Comparison of ENCODE assay signal across 1 cellular context in the genomic region with DNA sequence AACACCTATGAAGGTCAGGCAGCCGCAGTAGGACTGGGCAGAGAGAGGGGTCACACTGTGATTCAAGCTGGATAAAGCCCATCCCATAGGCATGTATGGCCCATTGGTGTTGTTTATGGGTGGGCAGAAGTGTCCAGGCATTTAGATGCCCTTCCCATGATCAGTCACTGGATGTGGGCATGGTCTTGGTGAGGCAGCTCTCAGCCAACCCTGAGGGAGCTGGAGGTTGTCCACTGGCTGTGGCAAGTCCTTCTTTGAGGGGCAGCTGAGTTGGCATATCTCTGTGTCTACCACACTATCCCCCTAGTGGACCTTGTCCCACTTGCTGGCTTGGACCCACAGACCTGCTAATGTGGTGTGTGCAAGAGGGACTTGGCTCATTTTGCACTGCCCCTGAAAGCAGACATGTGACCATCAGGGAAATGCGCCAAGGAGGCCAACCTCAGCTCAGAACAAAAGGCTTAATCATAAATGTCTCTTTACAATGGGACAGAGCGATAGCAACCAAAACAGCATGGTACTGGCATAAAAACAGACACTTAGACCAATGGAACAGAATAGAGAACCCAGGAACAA.
TF ChIP-seq lines count a peak whose summit lies in the region.

No MANE protein-coding gene starts in this region.

TF ChIP-seq in HepG2, 621 proteins besides CTCF, POLR2A, EP300 and RAD21 (continued from another document):
- TF ChIP-seq, protein P1, sequence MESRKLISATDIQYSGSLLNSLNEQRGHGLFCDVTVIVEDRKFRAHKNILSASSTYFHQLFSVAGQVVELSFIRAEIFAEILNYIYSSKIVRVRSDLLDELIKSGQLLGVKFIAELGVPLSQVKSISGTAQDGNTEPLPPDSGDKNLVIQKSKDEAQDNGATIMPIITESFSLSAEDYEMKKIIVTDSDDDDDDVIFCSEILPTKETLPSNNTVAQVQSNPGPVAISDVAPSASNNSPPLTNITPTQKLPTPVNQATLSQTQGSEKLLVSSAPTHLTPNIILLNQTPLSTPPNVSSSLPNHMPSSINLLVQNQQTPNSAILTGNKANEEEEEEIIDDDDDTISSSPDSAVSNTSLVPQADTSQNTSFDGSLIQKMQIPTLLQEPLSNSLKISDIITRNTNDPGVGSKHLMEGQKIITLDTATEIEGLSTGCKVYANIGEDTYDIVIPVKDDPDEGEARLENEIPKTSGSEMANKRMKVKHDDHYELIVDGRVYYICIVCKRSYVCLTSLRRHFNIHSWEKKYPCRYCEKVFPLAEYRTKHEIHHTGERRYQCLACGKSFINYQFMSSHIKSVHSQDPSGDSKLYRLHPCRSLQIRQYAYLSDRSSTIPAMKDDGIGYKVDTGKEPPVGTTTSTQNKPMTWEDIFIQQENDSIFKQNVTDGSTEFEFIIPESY (CRISPR knock-in tag; IDR thresholded peaks at IDR 0.05) = peak; percentile 63; the same call in 1 of the 2 replicates
- TF ChIP-seq, protein P2, sequence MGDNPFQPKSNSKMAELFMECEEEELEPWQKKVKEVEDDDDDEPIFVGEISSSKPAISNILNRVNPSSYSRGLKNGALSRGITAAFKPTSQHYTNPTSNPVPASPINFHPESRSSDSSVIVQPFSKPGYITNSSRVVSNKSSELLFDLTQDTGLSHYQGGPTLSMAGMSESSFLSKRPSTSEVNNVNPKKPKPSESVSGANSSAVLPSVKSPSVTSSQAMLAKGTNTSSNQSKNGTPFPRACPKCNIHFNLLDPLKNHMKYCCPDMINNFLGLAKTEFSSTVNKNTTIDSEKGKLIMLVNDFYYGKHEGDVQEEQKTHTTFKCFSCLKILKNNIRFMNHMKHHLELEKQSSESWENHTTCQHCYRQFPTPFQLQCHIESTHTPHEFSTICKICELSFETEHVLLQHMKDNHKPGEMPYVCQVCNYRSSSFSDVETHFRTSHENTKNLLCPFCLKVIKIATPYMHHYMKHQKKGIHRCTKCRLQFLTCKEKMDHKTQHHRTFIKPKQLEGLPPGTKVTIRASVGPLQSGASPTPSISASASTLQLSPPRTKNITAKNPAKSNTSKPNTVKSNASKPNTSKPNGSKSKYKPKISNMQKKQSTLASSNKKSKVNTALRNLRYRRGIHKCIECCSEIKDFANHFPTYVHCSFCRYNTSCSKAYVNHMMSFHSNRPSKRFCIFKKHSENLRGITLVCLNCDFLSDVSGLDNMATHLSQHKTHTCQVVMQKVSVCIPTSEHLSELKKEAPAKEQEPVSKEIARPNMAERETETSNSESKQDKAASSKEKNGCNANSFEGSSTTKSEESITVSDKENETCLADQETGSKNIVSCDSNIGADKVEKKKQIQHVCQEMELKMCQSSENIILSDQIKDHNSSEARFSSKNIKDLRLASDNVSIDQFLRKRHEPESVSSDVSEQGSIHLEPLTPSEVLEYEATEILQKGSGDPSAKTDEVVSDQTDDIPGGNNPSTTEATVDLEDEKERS (CRISPR knock-in tag; IDR thresholded peaks at IDR 0.05) = no peak
- TF ChIP-seq SOX13 (IDR thresholded peaks at IDR 0.05) = no peak
- TF ChIP-seq SOX13 (CRISPR knock-in tag; conservative IDR thresholded peaks at IDR 0.05 in 1 of 2, IDR thresholded peaks at IDR 0.05 in 1 of 2) = 0 out of 4 replicates have a peak, but pooled peaks of 1 of the 2 experiments have one; percentile 18
- TF ChIP-seq, protein P3, sequence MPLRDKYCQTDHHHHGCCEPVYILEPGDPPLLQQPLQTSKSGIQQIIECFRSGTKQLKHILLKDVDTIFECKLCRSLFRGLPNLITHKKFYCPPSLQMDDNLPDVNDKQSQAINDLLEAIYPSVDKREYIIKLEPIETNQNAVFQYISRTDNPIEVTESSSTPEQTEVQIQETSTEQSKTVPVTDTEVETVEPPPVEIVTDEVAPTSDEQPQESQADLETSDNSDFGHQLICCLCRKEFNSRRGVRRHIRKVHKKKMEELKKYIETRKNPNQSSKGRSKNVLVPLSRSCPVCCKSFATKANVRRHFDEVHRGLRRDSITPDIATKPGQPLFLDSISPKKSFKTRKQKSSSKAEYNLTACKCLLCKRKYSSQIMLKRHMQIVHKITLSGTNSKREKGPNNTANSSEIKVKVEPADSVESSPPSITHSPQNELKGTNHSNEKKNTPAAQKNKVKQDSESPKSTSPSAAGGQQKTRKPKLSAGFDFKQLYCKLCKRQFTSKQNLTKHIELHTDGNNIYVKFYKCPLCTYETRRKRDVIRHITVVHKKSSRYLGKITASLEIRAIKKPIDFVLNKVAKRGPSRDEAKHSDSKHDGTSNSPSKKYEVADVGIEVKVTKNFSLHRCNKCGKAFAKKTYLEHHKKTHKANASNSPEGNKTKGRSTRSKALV (CRISPR knock-in tag; IDR thresholded peaks at IDR 0.05) = no peak
- TF ChIP-seq, protein P4, sequence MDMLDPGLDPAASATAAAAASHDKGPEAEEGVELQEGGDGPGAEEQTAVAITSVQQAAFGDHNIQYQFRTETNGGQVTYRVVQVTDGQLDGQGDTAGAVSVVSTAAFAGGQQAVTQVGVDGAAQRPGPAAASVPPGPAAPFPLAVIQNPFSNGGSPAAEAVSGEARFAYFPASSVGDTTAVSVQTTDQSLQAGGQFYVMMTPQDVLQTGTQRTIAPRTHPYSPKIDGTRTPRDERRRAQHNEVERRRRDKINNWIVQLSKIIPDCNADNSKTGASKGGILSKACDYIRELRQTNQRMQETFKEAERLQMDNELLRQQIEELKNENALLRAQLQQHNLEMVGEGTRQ (IDR thresholded peaks at IDR 0.05; ENCODE audit: low read depth, low read length) = no peak
- TF ChIP-seq, protein P4 (CRISPR knock-in tag; IDR thresholded peaks at IDR 0.05; ENCODE audit: borderline replicate concordance) = 0 out of 2 replicates have a peak, but pooled peaks have one; percentile 23
- TF ChIP-seq, protein P5, sequence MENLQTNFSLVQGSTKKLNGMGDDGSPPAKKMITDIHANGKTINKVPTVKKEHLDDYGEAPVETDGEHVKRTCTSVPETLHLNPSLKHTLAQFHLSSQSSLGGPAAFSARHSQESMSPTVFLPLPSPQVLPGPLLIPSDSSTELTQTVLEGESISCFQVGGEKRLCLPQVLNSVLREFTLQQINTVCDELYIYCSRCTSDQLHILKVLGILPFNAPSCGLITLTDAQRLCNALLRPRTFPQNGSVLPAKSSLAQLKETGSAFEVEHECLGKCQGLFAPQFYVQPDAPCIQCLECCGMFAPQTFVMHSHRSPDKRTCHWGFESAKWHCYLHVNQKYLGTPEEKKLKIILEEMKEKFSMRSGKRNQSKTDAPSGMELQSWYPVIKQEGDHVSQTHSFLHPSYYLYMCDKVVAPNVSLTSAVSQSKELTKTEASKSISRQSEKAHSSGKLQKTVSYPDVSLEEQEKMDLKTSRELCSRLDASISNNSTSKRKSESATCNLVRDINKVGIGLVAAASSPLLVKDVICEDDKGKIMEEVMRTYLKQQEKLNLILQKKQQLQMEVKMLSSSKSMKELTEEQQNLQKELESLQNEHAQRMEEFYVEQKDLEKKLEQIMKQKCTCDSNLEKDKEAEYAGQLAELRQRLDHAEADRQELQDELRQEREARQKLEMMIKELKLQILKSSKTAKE (CRISPR knock-in tag; IDR thresholded peaks at IDR 0.05; ENCODE audit: borderline replicate concordance) = no peak
- TF ChIP-seq, protein P6, sequence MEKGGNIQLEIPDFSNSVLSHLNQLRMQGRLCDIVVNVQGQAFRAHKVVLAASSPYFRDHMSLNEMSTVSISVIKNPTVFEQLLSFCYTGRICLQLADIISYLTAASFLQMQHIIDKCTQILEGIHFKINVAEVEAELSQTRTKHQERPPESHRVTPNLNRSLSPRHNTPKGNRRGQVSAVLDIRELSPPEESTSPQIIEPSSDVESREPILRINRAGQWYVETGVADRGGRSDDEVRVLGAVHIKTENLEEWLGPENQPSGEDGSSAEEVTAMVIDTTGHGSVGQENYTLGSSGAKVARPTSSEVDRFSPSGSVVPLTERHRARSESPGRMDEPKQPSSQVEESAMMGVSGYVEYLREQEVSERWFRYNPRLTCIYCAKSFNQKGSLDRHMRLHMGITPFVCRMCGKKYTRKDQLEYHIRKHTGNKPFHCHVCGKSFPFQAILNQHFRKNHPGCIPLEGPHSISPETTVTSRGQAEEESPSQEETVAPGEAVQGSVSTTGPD (CRISPR knock-in tag; IDR thresholded peaks at IDR 0.05) = no peak
- 0 out of 4 replicates have a peak, but pooled peaks have one; percentile 25 to 28 for TF ChIP-seq MAFK (conservative IDR thresholded peaks at IDR 0.05 in 1 of 2, IDR thresholded peaks at IDR 0.05 in 1 of 2; ENCODE audit: low read length in 2 of 2)
- no peak for TF ChIP-seq ESRRA (CRISPR knock-in tag; IDR thresholded peaks at IDR 0.05; ENCODE audit: low read depth)
- no peak for TF ChIP-seq KDM6A (CRISPR knock-in tag; IDR thresholded peaks at IDR 0.05; ENCODE audit: low read depth)
- no peak for TF ChIP-seq ZNF737 (CRISPR knock-in tag; IDR thresholded peaks at IDR 0.05; ENCODE audit: borderline replicate concordance)
- no peak for TF ChIP-seq ZNF891 (CRISPR knock-in tag; IDR thresholded peaks at IDR 0.05)
- TF ChIP-seq CEBPG (CRISPR knock-in tag; IDR thresholded peaks at IDR 0.05) = no peak
